8 cellular contexts compared by ENCODE assay signal in genomic region chr16:21599158-21599993, GRCh38. TPM values are rescaled to one million over a fixed set of nuclear protein-coding genes. Genes with fewer than 3 reads are reported as not detected.
DNase-seq lines count a peak whose midpoint lies in the region; ATAC-seq, FAIRE-seq and TF ChIP-seq lines count a peak whose summit lies in the region.

METTL9 (plus strand) TSS chr16:21599577; CDS start chr16:21599734, 157 bp downstream.

- H3K27me3 ChIP-seq in heart right ventricle (no peaks in the 10 kb centered on the region), upper lobe of right lung (no peaks in the 10 kb centered on the region)

- DNase-seq in GM12891 (ENCODE audit: insufficient read length, low spot score), result peak; percentile 80
- DNase-seq in NCI-H1436 treated with DMSO at 0.1 percent for 48 hours (lab: John Stamatoyannopoulos, UW), result peak; percentile 62
- DNase-seq in amniotic epithelial cell (ENCODE audit: low read depth), result peak; percentile 91
- peak; percentile 94 to 95 for DNase-seq in heart right ventricle
- DNase-seq in posterior vena cava (ENCODE audit: low spot score), result peak; percentile 99
- DNase-seq in upper lobe of right lung, result peak; percentile 97

- peak within 1 kb of the TSS; percentile 88 to 98 (median 96) for H3K27ac ChIP-seq in heart right ventricle
- peak within 1 kb of the TSS; percentile 94 for H3K27ac ChIP-seq in upper lobe of right lung

- peak in 2 of 9 donors; percentile 3 to 13 for TF ChIP-seq CTCF in heart right ventricle (IDR thresholded peaks at IDR 0.05)
- peak; percentile 2 for TF ChIP-seq CTCF in upper lobe of right lung (IDR thresholded peaks at IDR 0.05)

- H3K4me1 ChIP-seq in heart right ventricle (peaks cover 10 to 54% (median 33%) of the 10 kb centered on the region in 9 donors), upper lobe of right lung (peaks cover 30% of the 10 kb centered on the region)

- H3K36me3 ChIP-seq in heart right ventricle (no peaks in the 10 kb centered on the region), upper lobe of right lung (no peaks in the 10 kb centered on the region)

- peak; percentile 94 for TF ChIP-seq POLR2A in GM12891 (IDR thresholded peaks at IDR 0.05; ENCODE audit: low read depth, low read length)

- peak; percentile 81 for ATAC-seq in HG02840 (IDR thresholded peaks at IDR 0.05; ENCODE audit: low FRiP score, unreplicated experiment)
- peak; percentile 97 to 100 (median 100) for ATAC-seq in heart right ventricle
- ATAC-seq in upper lobe of right lung, result peak; percentile 99

- intact Hi-C loops in T-helper 1 cell treated with Interleukin-12 subunit alpha and Interleukin-12 subunit beta and Interleukin-4 antibody, amounts not matched to agents 30 ng/mL and 1 ng/mL, for 36 hours (cut with micrococcal nuclease), result loop anchor here (1.0 to 5.0 kb wide), 9 partner anchors 10 to 699 kb away; partner anchors contain the start of gene UQCRC2
- intact Hi-C loops in heart right ventricle (cut with DNase I), result loop anchor here in 3 of 10 donors (5.0 kb wide), 2 partner anchors 38 to 43 kb away; no protein-coding TSS in a partner anchor
- intact Hi-C loops in posterior vena cava (cut with DNase I), result no loop called here
- intact Hi-C loops in upper lobe of right lung (cut with DNase I), result no loop called here

- peak; percentile 91 for FAIRE-seq in GM12891 (lab: Jason Lieb, UNC)

- H3K9me3 ChIP-seq in heart right ventricle, result no peaks in the 10 kb centered on the region
- H3K9me3 ChIP-seq in upper lobe of right lung, result no peaks in the 10 kb centered on the region

- 0 to 1% methylated on average over 65 to 93 of the region's 93 CpGs for WGBS in heart right ventricle, 2 donors

- H3K4me3 ChIP-seq in heart right ventricle, result peak within 1 kb of the TSS; percentile 64 to 96 (median 84)
- peak within 1 kb of the TSS; percentile 82 for H3K4me3 ChIP-seq in upper lobe of right lung

TF ChIP-seq in GM12891, 5 proteins besides CTCF, POLR2A, EP300 and RAD21:
- TF ChIP-seq POLR2AphosphoS5 (IDR thresholded peaks at IDR 0.05; ENCODE audit: low read depth, low read length), result peak; percentile 88
- TF ChIP-seq POU2F2 (IDR thresholded peaks at IDR 0.05; ENCODE audit: low read depth, low read length), result peak; percentile 88
- TF ChIP-seq PAX5 (IDR thresholded peaks at IDR 0.05; ENCODE audit: insufficient read depth, low read length, severe bottlenecking), result peak; percentile 68
- TF ChIP-seq TAF1 (IDR thresholded peaks at IDR 0.05; ENCODE audit: low read depth, low read length), result peak; percentile 85
- peak; percentile 10; the same call in 1 of the 2 replicates for TF ChIP-seq SPI1 (IDR thresholded peaks at IDR 0.05; ENCODE audit: low read depth, low read length)

RNA-seq across cellular contexts. Expression of gene METTL9, which starts in this region (rescaled TPM):
- polyA plus RNA-seq in GM12891 (2012; ENCODE audit: low read depth, missing spikeins), result 47.5 TPM
- total RNA-seq in T-helper 1 cell treated with Interleukin-12 subunit alpha and Interleukin-12 subunit beta and Interleukin-4 antibody, amounts not matched to agents 30 ng/mL and 1 ng/mL, for 36 hours, result 62.8 and 63.8 TPM in 2 replicates
- total RNA-seq in heart right ventricle (10 to 100 TPM; 48.3 to 66.0 (median 52.4) TPM), posterior vena cava (10 to 100 TPM; 59.6 to 62.0 TPM), upper lobe of right lung (84.0 TPM)
- 10 to 100 TPM; 11.9 to 35.7 TPM for polyA plus RNA-seq in heart right ventricle

Comparison
In these comparisons a context has a peak if more than half of its experiments do, and no peak if none do; other contexts are left out.
1. Peak in every context shown above with its lines: DNase-seq, ATAC-seq, H3K4me3 ChIP-seq and H3K27ac ChIP-seq.